In the genomic region with DNA sequence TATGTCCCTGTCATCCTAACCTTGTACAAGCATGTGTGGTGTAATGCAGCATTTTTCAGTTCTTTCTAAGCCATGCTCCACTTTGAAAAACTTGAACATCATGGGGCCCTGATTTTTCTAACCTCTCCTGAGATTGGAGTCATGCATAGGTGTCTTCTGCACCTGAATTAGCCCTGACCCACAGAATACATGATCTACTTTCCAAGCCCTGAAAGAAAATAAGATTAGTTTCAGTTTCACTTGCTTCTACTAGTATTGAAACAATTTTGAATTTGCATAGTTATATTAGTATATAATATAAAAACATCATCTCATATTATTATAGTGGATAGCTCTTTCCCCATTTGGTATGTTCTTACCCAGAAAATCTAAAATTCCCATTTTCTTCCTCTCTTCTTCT, we compare ENCODE assay signal across 25 cellular contexts.
"Had no signal": no experiment of that assay in that cellular context is flagged by ENCODE, and none has a peak within 500 bp of the region (broad histone marks: within the 10 kb centered on the region; RNA-seq: fewer than 3 reads in every experiment).

No MANE protein-coding gene starts in this region.

- H3K4me2 ChIP-seq: hepatocyte, neural progenitor cell, smooth muscle cell had no signal

- H3K4me3 ChIP-seq: dorsolateral prefrontal cortex, hepatocyte, left ventricle myocardium inferior, lower lobe of right lung, neural progenitor cell, ovary, smooth muscle cell, testis, tibial nerve, upper lobe of right lung, vagina had no signal

- H3K9ac ChIP-seq: neural progenitor cell had no signal

- H3K27ac Mint-ChIP-seq: natural killer cell treated with Interleukin-12 subunit alpha and Interleukin-12 subunit beta and Interleukin-15 and Interleukin-18, amount 100 ng/mL, for 72 hours; neural progenitor cell; stimulated activated effector memory CD8-positive, alpha-beta T cell treated with anti-CD3 and anti-CD28 coated beads, Interleukin-12 subunit alpha, Interleukin-12 subunit beta, amount 100 ng/mL, for 72 hours; stimulated activated naive CD8-positive, alpha-beta T cell treated with anti-CD3 and anti-CD28 coated beads, Interleukin-15, amount 100 ng/mL, for 72 hours had no signal

- H3K79me2 ChIP-seq: hepatocyte had no signal

- H2AFZ ChIP-seq: hepatocyte, neural progenitor cell had no signal

- H3K4me1 ChIP-seq: left ventricle myocardium inferior, lower lobe of right lung, testis, tibial nerve, upper lobe of right lung, vagina had no signal

- H3K36me3 Mint-ChIP-seq: natural killer cell treated with Interleukin-12 subunit alpha and Interleukin-12 subunit beta and Interleukin-15 and Interleukin-18, amount 100 ng/mL, for 72 hours; neural progenitor cell; stimulated activated effector memory CD8-positive, alpha-beta T cell treated with anti-CD3 and anti-CD28 coated beads, Interleukin-12 subunit alpha, Interleukin-12 subunit beta, amount 100 ng/mL, for 72 hours had no signal

- H3K27me3 Mint-ChIP-seq: stimulated activated naive CD8-positive, alpha-beta T cell treated with anti-CD3 and anti-CD28 coated beads, Interleukin-15, amount 100 ng/mL, for 72 hours had no signal

- H3K4me3 Mint-ChIP-seq: natural killer cell treated with Interleukin-12 subunit alpha and Interleukin-12 subunit beta and Interleukin-15 and Interleukin-18, amount 100 ng/mL, for 72 hours; neural progenitor cell; stimulated activated effector memory CD8-positive, alpha-beta T cell treated with anti-CD3 and anti-CD28 coated beads, Interleukin-12 subunit alpha, Interleukin-12 subunit beta, amount 100 ng/mL, for 72 hours; stimulated activated naive CD8-positive, alpha-beta T cell treated with anti-CD3 and anti-CD28 coated beads, Interleukin-15, amount 100 ng/mL, for 72 hours had no signal

- H3K9me3 ChIP-seq: lower lobe of right lung, ovary, testis, upper lobe of right lung, vagina had no signal

- ATAC-seq: left cardiac atrium; lower lobe of right lung; natural killer cell treated with Interleukin-12 subunit alpha and Interleukin-12 subunit beta and Interleukin-15 and Interleukin-18, amount 100 ng/mL, for 72 hours; right cardiac atrium; stimulated activated effector memory CD8-positive, alpha-beta T cell treated with anti-CD3 and anti-CD28 coated beads, Interleukin-12 subunit alpha, Interleukin-12 subunit beta, amount 100 ng/mL, for 72 hours; stimulated activated naive CD8-positive, alpha-beta T cell treated with anti-CD3 and anti-CD28 coated beads, Interleukin-15, amount 100 ng/mL, for 72 hours; upper lobe of right lung had no signal

- H3K27ac ChIP-seq: dorsolateral prefrontal cortex, hepatocyte, left ventricle myocardium inferior, lower lobe of right lung, neural progenitor cell, ovary, testis, tibial nerve, upper lobe of right lung, vagina had no signal

- H3K27me3 ChIP-seq: hepatocyte, neural progenitor cell, ovary, testis, tibial nerve, upper lobe of right lung, vagina had no signal

- H3K4me1 Mint-ChIP-seq: stimulated activated naive CD8-positive, alpha-beta T cell treated with anti-CD3 and anti-CD28 coated beads, Interleukin-15, amount 100 ng/mL, for 72 hours had no signal

- DNase-seq: dorsolateral prefrontal cortex; effector CD8-positive, alpha-beta T cell; foreskin melanocyte; head of caudate nucleus; kidney; left cardiac atrium; left ventricle myocardium inferior; lower lobe of right lung; mesenchymal stem cell; midbrain; nucleus accumbens; ovary; right cardiac atrium; stimulated activated CD4-positive, alpha-beta T cell treated with anti-CD3 and anti-CD28 coated beads, Interleukin-4, amount 100 ng/mL, for 1 hour; stimulated activated CD8-positive, alpha-beta memory T cell treated with anti-CD3 and anti-CD28 coated beads, Interleukin-4, amount 100 ng/mL, for 48 hours; stimulated activated naive CD8-positive, alpha-beta T cell treated with anti-CD3 and anti-CD28 coated beads, Interleukin-15, amount 100 ng/mL, for 72 hours; testis; upper lobe of right lung had no signal

- H3K36me3 ChIP-seq: left ventricle myocardium inferior, lower lobe of right lung, neural progenitor cell, ovary, tibial nerve, upper lobe of right lung, vagina had no signal
